Comparison of ENCODE assay signal across 10 cellular contexts in genomic region chr1:160285506-160285905, GRCh38. TPM values are rescaled to one million over a fixed set of nuclear protein-coding genes. Genes with fewer than 3 reads are reported as not detected.
DNase-seq lines count a peak whose midpoint lies in the region; ATAC-seq and TF ChIP-seq lines count a peak whose summit lies in the region.
"Had no signal": no experiment of that assay in that cellular context is flagged by ENCODE, and none has a peak within 500 bp of the region (broad histone marks: within the 10 kb centered on the region; RNA-seq: fewer than 3 reads in every experiment).

No MANE protein-coding gene starts in this region.

- H3K27me3 Mint-ChIP-seq in T-helper 17 cell: no peaks in the 10 kb centered on the region

- H3K27me3 ChIP-seq in skeletal muscle satellite cell (ENCODE audit: control insufficient read depth, insufficient read depth, low read length): no peaks in the 10 kb centered on the region
- H3K27me3 ChIP-seq: body of pancreas, tibial nerve had no signal

- TF ChIP-seq CTCF in HFF-Myc (IDR thresholded peaks at IDR 0.05; ENCODE audit: low read depth, low read length, missing control alignments) (no peak), foreskin fibroblast (IDR thresholded peaks at IDR 0.05; ENCODE audit: low read depth, low read length) (no peak)

- H3K4me3 ChIP-seq in HFF-Myc (replicated peaks; ENCODE audit: low read depth, low read length): peak overlapping the region; percentile 91
- peak overlapping the region; percentile 66 to 73 for H3K4me3 ChIP-seq in foreskin fibroblast (ENCODE audit: low read depth in 1 of 2, low read length in 2 of 2)
- H3K4me3 ChIP-seq in skeletal muscle satellite cell (ENCODE audit: low read length): peak overlapping the region; percentile 76

- H3K9me3 ChIP-seq in T-helper 17 cell (ENCODE audit: control insufficient read depth, low read length, poor library complexity, severe bottlenecking) (no peaks in the 10 kb centered on the region), skeletal muscle satellite cell (replicated peaks; ENCODE audit: low read length) (no peaks in the 10 kb centered on the region)
- H3K9me3 ChIP-seq: body of pancreas, tibial nerve had no signal

- no peak for ATAC-seq in T-helper 17 cell
- ATAC-seq in GM21737 (IDR thresholded peaks at IDR 0.05; ENCODE audit: unreplicated experiment): no peak
- ATAC-seq in HG03039 (IDR thresholded peaks at IDR 0.05; ENCODE audit: unreplicated experiment): no peak

- peaks cover 24% of the 10 kb centered on the region for H3K4me1 Mint-ChIP-seq in T-helper 17 cell

- peak overlapping the region; percentile 84 for H3K4me2 ChIP-seq in skeletal muscle satellite cell (ENCODE audit: low read length)

- H3K9ac ChIP-seq in skeletal muscle satellite cell (ENCODE audit: low read depth, low read length): peak overlapping the region; percentile 96

- peak overlapping the region; percentile 94 for H3K27ac Mint-ChIP-seq in T-helper 17 cell

- DNase-seq in HFF-Myc (ENCODE audit: extremely low read depth, low read depth) (no peak), T-helper 17 cell (no peak), foreskin fibroblast (no peak), NCI-H146 (lab: John Stamatoyannopoulos, UW) (no peak), kidney tubule cell (ENCODE audit: low spot score) (no peak)

- H3K4me3 Mint-ChIP-seq in T-helper 17 cell: peak overlapping the region; percentile 76

- H3K36me3 ChIP-seq in skeletal muscle satellite cell (ENCODE audit: insufficient read depth, low read length): peaks cover 40% of the 10 kb centered on the region

- H3K4me1 ChIP-seq in skeletal muscle satellite cell (ENCODE audit: control insufficient read depth, insufficient read depth, low read length): peaks cover 12% of the 10 kb centered on the region

- H3K36me3 Mint-ChIP-seq in T-helper 17 cell (ENCODE audit: low read depth): peaks cover 4% of the 10 kb centered on the region

RNA-seq across cellular contexts. Expression of gene PEX19, which starts 0.6 kb away (rescaled TPM):
- 10 to 100 TPM; 28.9 to 34.7 TPM for total RNA-seq in T-helper 17 cell
- total RNA-seq in skeletal muscle satellite cell (2012; rRNA removed): 46.5 and 56.5 TPM in 2 replicates

RNA-seq across cellular contexts. Expression of gene DCAF8, which starts 23.2 kb away (rescaled TPM):
- 100 to 1,000 TPM; 167 to 178 TPM for total RNA-seq in T-helper 17 cell
- 49.1 and 56.0 TPM in 2 replicates for total RNA-seq in skeletal muscle satellite cell (2012; rRNA removed)

RNA-seq across cellular contexts. Expression of gene COPA, which starts 57.5 kb away (rescaled TPM):
- total RNA-seq in T-helper 17 cell: 100 to 1,000 TPM; 122 to 143 TPM
- total RNA-seq in skeletal muscle satellite cell (2012; rRNA removed): 220 and 230 TPM in 2 replicates

RNA-seq across cellular contexts. Expression of gene NCSTN, which starts 57.7 kb away (rescaled TPM):
- total RNA-seq in T-helper 17 cell: 10 to 100 TPM; 63.3 to 65.6 TPM
- total RNA-seq in skeletal muscle satellite cell (2012; rRNA removed): 88.0 and 93.0 TPM in 2 replicates
